18 cellular contexts compared by ENCODE assay signal in genomic region chr3:23256741-23257435, GRCh38. TPM values are rescaled to one million over a fixed set of nuclear protein-coding genes. Genes with fewer than 3 reads are reported as not detected.
A peak's percentile ranks its signal among the peaks of the same experiment; 100 is the strongest.
DNase-seq lines count a peak whose midpoint lies in the region; ATAC-seq, FAIRE-seq and TF ChIP-seq lines count a peak whose summit lies in the region.
"Had no signal": no experiment of that assay in that cellular context is flagged by ENCODE, and none has a peak within 500 bp of the region (broad histone marks: within the 10 kb centered on the region; RNA-seq: fewer than 3 reads in every experiment).

No MANE protein-coding gene starts in this region.

- TF ChIP-seq CTCF in HFFc6 (IDR thresholded peaks at IDR 0.05) = no peak
- TF ChIP-seq CTCF in mesothelial cell of epicardium (IDR thresholded peaks at IDR 0.05; ENCODE audit: unreplicated experiment) = no peak
- no peak for TF ChIP-seq CTCF in progenitor cell of endocrine pancreas (IDR thresholded peaks at IDR 0.05; ENCODE audit: unreplicated experiment)

- DNase-seq in GM12891 (ENCODE audit: insufficient read length, low spot score) (no peak), HFFc6 (no peak), amniotic epithelial cell (ENCODE audit: low read depth) (peak; percentile 15), mesothelial cell of epicardium (ENCODE audit: low spot score in 2 of 2, unreplicated experiment in 2 of 2) (no peak), progenitor cell of endocrine pancreas (ENCODE audit: low spot score, unreplicated experiment) (no peak)
- DNase-seq: activated CD4-positive, alpha-beta T cell treated with anti-CD3 and anti-CD28 coated beads for 4 hours; CD4-positive, alpha-beta T cell; colonic mucosa; endodermal cell; glutamatergic neuron; left ventricle myocardium inferior; NCI-H2081; stimulated activated CD4-positive, alpha-beta T cell treated with anti-CD3 and anti-CD28 coated beads, Interleukin-4, amount 100 ng/mL, for 1 hour; stimulated activated naive CD8-positive, alpha-beta T cell treated with anti-CD3 and anti-CD28 coated beads, Interleukin-15, Interleukin-2, amounts not matched to agents 100 U/mL and 50 U/mL, for 24 hours had no signal

- H3K27me3 Mint-ChIP-seq in HFFc6 (ENCODE audit: insufficient read depth) (no peaks in the 10 kb centered on the region), mesothelial cell of epicardium (ENCODE audit: low read depth) (no peaks in the 10 kb centered on the region), progenitor cell of endocrine pancreas (no peaks in the 10 kb centered on the region)
- H3K27me3 Mint-ChIP-seq: CD4-positive, alpha-beta T cell had no signal

- ATAC-seq in HG03442 (IDR thresholded peaks at IDR 0.05; ENCODE audit: unreplicated experiment) (no peak), HG02970 (IDR thresholded peaks at IDR 0.05; ENCODE audit: low FRiP score, unreplicated experiment) (no peak)
- ATAC-seq: activated naive CD4-positive, alpha-beta T cell treated with anti-CD3 and anti-CD28 coated beads, Interleukin-2, amount 50 U/mL, for 72 hours; stimulated activated naive CD8-positive, alpha-beta T cell treated with anti-CD3 and anti-CD28 coated beads, Interleukin-15, Interleukin-2, amounts not matched to agents 100 U/mL and 50 U/mL, for 24 hours had no signal

- TF ChIP-seq POLR2A in GM12891 (IDR thresholded peaks at IDR 0.05; ENCODE audit: low read depth, low read length) = no peak

- FAIRE-seq in GM12891 (lab: Jason Lieb, UNC) = peak; percentile 67

- H3K36me3 Mint-ChIP-seq in HFFc6 (ENCODE audit: low read depth) (peaks cover 13% of the 10 kb centered on the region), mesothelial cell of epicardium (no peaks in the 10 kb centered on the region), progenitor cell of endocrine pancreas (ENCODE audit: insufficient read depth) (no peaks in the 10 kb centered on the region)

- H3K9me3 Mint-ChIP-seq in HFFc6 (no peaks in the 10 kb centered on the region), mesothelial cell of epicardium (peaks cover 5% of the 10 kb centered on the region), progenitor cell of endocrine pancreas (ENCODE audit: low read depth) (peaks cover 4% of the 10 kb centered on the region)
- H3K9me3 Mint-ChIP-seq: CD4-positive, alpha-beta T cell; endodermal cell had no signal

- H3K27ac Mint-ChIP-seq in HFFc6 (peak overlapping the region; percentile 27), mesothelial cell of epicardium (peak overlapping the region; percentile 7), progenitor cell of endocrine pancreas (no peak overlapping the region)
- H3K27ac Mint-ChIP-seq: activated naive CD4-positive, alpha-beta T cell treated with anti-CD3 and anti-CD28 coated beads, Interleukin-2, amount 50 U/mL, for 72 hours; CD4-positive, alpha-beta T cell; endodermal cell had no signal

- H3K4me1 Mint-ChIP-seq in HFFc6 (ENCODE audit: low read depth) = peaks cover 43% of the 10 kb centered on the region
- H3K4me1 Mint-ChIP-seq in mesothelial cell of epicardium = peaks cover 7% of the 10 kb centered on the region
- peaks cover 12% of the 10 kb centered on the region for H3K4me1 Mint-ChIP-seq in progenitor cell of endocrine pancreas (ENCODE audit: low read depth)
- H3K4me1 Mint-ChIP-seq: neural crest cell had no signal

- H3K4me3 Mint-ChIP-seq in HFFc6 (no peak overlapping the region), mesothelial cell of epicardium (no peak overlapping the region), progenitor cell of endocrine pancreas (ENCODE audit: low read depth) (no peak overlapping the region)
- H3K4me3 Mint-ChIP-seq: CD4-positive, alpha-beta T cell; endodermal cell; neural crest cell had no signal

TF ChIP-seq in GM12891, 5 proteins besides CTCF, POLR2A, EP300 and RAD21:
- TF ChIP-seq SPI1 (IDR thresholded peaks at IDR 0.05; ENCODE audit: low read depth, low read length) (peak; percentile 37; the same call in 1 of the 2 replicates), TAF1 (IDR thresholded peaks at IDR 0.05; ENCODE audit: low read depth, low read length) (no peak), PAX5 (IDR thresholded peaks at IDR 0.05; ENCODE audit: insufficient read depth, low read length, severe bottlenecking) (no peak)
TF ChIP-seq in GM12891: peak in this region for 1.

RNA-seq across cellular contexts. Expression of gene UBE2E2, which starts 53.8 kb away (rescaled TPM):
- 18.8 TPM for polyA plus RNA-seq in GM12891 (2012; ENCODE audit: low read depth, missing spikeins)
- total RNA-seq in HFFc6 (2021; fragmentation: NEBNext Ultra II Directional; extraction: Animal tissue kit (Norgen Biotek cat#: 25700)) = 10 to 100 TPM; 38.2 to 53.0 (median 47.2) TPM
- total RNA-seq in mesothelial cell of epicardium = 42.3 to 47.8 TPM (median 47.0 TPM) in 3 replicates
- total RNA-seq in progenitor cell of endocrine pancreas = 32.5 and 41.5 TPM in 2 replicates
